Comparison of ENCODE assay signal across 7 cellular contexts in genomic region chr6:32577493-32577892, GRCh38. TPM values are rescaled to one million over a fixed set of nuclear protein-coding genes. Genes with fewer than 3 reads are reported as not detected.
"Had no signal": no experiment of that assay in that cellular context is flagged by ENCODE, and none has a peak within 500 bp of the region (broad histone marks: within the 10 kb centered on the region; RNA-seq: fewer than 3 reads in every experiment).

No MANE protein-coding gene starts in this region.

RNA-seq across cellular contexts. Expression of gene HLA-DRB1, which starts 12.2 kb away (rescaled TPM):
- total RNA-seq: GM23248, HFFc6, HT1080 had no signal
- polyA plus RNA-seq: HepG2 had no signal

RNA-seq across cellular contexts. Expression of gene HLA-DRB5, which starts 47.4 kb away (rescaled TPM):
- total RNA-seq: GM23248, H4, HepG2, HFFc6, HT1080, K562 had no signal
- polyA plus RNA-seq: HepG2, K562 had no signal

RNA-seq across cellular contexts. Expression of gene HLA-DQA1, which starts 59.7 kb away (rescaled TPM):
- total RNA-seq: GM23248, H4, H7, HepG2, HFFc6, HT1080 had no signal
- polyA plus RNA-seq: GM23248, HepG2 had no signal
